1 cellular context compared by ENCODE assay signal in the genomic region with DNA sequence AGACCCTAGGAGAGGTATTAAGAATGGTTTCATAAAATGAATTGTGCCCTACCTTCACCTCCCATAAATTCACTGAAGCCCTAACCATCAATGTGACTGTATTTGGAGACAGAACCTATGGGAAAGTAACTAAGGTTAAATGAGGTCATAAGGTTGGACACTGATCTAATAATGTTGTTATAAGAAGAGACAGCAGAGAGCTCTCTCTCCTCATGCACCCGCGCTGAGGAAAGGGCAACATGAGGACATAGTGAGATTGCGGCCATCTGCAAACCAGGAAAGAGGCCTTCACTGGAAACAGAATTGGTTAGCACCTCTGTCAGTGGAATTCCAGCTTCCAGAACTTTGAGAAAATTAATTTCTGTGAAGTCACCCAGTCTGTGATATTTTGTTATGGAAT.
TF ChIP-seq lines count a peak whose summit lies in the region.

No MANE protein-coding gene starts in this region.

TF ChIP-seq in H1, 55 proteins besides CTCF, POLR2A, EP300 and RAD21:
- TF ChIP-seq MAFK (IDR thresholded peaks at IDR 0.05; ENCODE audit: low read depth, low read length) (no peak), TAF1 (IDR thresholded peaks at IDR 0.05; ENCODE audit: low read depth, low read length) (no peak), SAP30 (IDR thresholded peaks at IDR 0.05; ENCODE audit: insufficient read depth, insufficient replicate concordance, low read length) (no peak), CEBPB (IDR thresholded peaks at IDR 0.05; ENCODE audit: low read depth, low read length) (no peak), SIN3A (conservative IDR thresholded peaks at IDR 0.05 in 1 of 2, IDR thresholded peaks at IDR 0.05 in 1 of 2; ENCODE audit: low read depth in 1 of 2, low read length in 2 of 2) (no peak), MAX (IDR thresholded peaks at IDR 0.05) (no peak), SIX5 (IDR thresholded peaks at IDR 0.05; ENCODE audit: low read depth, low read length) (no peak), TEAD4 (IDR thresholded peaks at IDR 0.05; ENCODE audit: low read depth, low read length) (no peak), SRF (IDR thresholded peaks at IDR 0.05; ENCODE audit: low read depth, low read length) (no peak), CBX5 (IDR thresholded peaks at IDR 0.05; ENCODE audit: low read depth, low read length) (no peak), EGR1 (IDR thresholded peaks at IDR 0.05; ENCODE audit: borderline replicate concordance, low read depth, low read length) (no peak), BRCA1 (IDR thresholded peaks at IDR 0.05; ENCODE audit: low read depth, low read length) (no peak)
- TF ChIP-seq, protein P1, sequence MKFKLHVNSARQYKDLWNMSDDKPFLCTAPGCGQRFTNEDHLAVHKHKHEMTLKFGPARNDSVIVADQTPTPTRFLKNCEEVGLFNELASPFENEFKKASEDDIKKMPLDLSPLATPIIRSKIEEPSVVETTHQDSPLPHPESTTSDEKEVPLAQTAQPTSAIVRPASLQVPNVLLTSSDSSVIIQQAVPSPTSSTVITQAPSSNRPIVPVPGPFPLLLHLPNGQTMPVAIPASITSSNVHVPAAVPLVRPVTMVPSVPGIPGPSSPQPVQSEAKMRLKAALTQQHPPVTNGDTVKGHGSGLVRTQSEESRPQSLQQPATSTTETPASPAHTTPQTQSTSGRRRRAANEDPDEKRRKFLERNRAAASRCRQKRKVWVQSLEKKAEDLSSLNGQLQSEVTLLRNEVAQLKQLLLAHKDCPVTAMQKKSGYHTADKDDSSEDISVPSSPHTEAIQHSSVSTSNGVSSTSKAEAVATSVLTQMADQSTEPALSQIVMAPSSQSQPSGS (IDR thresholded peaks at IDR 0.05; ENCODE audit: low read length) = no peak
- TF ChIP-seq, protein P2, sequence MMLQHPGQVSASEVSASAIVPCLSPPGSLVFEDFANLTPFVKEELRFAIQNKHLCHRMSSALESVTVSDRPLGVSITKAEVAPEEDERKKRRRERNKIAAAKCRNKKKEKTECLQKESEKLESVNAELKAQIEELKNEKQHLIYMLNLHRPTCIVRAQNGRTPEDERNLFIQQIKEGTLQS (IDR thresholded peaks at IDR 0.05; ENCODE audit: insufficient read depth, low read depth, low read length) = no peak
